Comparison of ENCODE assay signal across 21 cellular contexts in genomic region chr1:17615959-17616358, GRCh38.
"Had no signal": no experiment of that assay in that cellular context is flagged by ENCODE, and none has a peak within 500 bp of the region (broad histone marks: within the 10 kb centered on the region; RNA-seq: fewer than 3 reads in every experiment).

No MANE protein-coding gene starts in this region.

- DNase-seq: cortex of kidney; effector memory CD4-positive, alpha-beta T cell; kidney; left cardiac atrium; left ventricle myocardium inferior; lower lobe of right lung; mesenchymal stem cell; naive thymus-derived CD4-positive, alpha-beta T cell; nephron progenitor cell; retina; spleen; stimulated activated CD4-positive, alpha-beta T cell treated with anti-CD3 and anti-CD28 coated beads, Interleukin-15, amount 100 ng/mL, for 24 hours; stimulated activated CD4-positive, alpha-beta T cell treated with anti-CD3 and anti-CD28 coated beads, Interleukin-1b, Interleukin-23, amount 100 ng/mL, for 48 hours; stimulated activated CD4-positive, alpha-beta T cell treated with anti-CD3 and anti-CD28 coated beads, Interleukin-4, amount 100 ng/mL, for 24 hours; trophoblast cell had no signal

- H3K4me1 ChIP-seq: foreskin keratinocyte had no signal

- H3K4me3 Mint-ChIP-seq: naive thymus-derived CD4-positive, alpha-beta T cell; nephron progenitor cell; stimulated activated memory B cell treated with anti-CD40 and anti-IgM and Interleukin-4, amounts not matched to agents 10 μg/mL and 1 μg/mL and 100 μg/mL, for 72 hours; stimulated activated naive CD8-positive, alpha-beta T cell treated with anti-CD3 and anti-CD28 coated beads, Interleukin-15, Interleukin-2, amounts not matched to agents 100 ng/mL and 50 ng/mL, for 24 hours had no signal

- H3K36me3 Mint-ChIP-seq: naive thymus-derived CD4-positive, alpha-beta T cell; stimulated activated memory B cell treated with anti-CD40 and anti-IgM and Interleukin-4, amounts not matched to agents 10 μg/mL and 1 μg/mL and 100 μg/mL, for 72 hours had no signal

- H3K4me2 ChIP-seq: hepatocyte had no signal

- H3K9me3 Mint-ChIP-seq: naive thymus-derived CD4-positive, alpha-beta T cell; nephron progenitor cell; stimulated activated memory B cell treated with anti-CD40 and anti-IgM and Interleukin-4, amounts not matched to agents 10 μg/mL and 1 μg/mL and 100 μg/mL, for 72 hours; stimulated activated naive CD8-positive, alpha-beta T cell treated with anti-CD3 and anti-CD28 coated beads, Interleukin-15, Interleukin-2, amounts not matched to agents 100 ng/mL and 50 ng/mL, for 24 hours had no signal

- H3K27me3 ChIP-seq: foreskin keratinocyte, hepatocyte had no signal

- ATAC-seq: left cardiac atrium; lower lobe of right lung; stimulated activated memory B cell treated with anti-CD40 and anti-IgM and Interleukin-4, amounts not matched to agents 10 μg/mL and 1 μg/mL and 100 μg/mL, for 72 hours had no signal

- H3K4me1 Mint-ChIP-seq: stimulated activated memory B cell treated with anti-CD40 and anti-IgM and Interleukin-4, amounts not matched to agents 10 μg/mL and 1 μg/mL and 100 μg/mL, for 72 hours had no signal

- H3K79me2 ChIP-seq: hepatocyte had no signal

- H2AFZ ChIP-seq: hepatocyte had no signal

- H3K27ac ChIP-seq: epithelial cell of prostate, foreskin keratinocyte, hepatocyte, left ventricle myocardium inferior, lower lobe of right lung, spleen had no signal

- H3K4me3 ChIP-seq: hepatocyte, left ventricle myocardium inferior, lower lobe of right lung, psoas muscle, spleen had no signal

- H3K27ac Mint-ChIP-seq: naive thymus-derived CD4-positive, alpha-beta T cell; nephron progenitor cell; stimulated activated memory B cell treated with anti-CD40 and anti-IgM and Interleukin-4, amounts not matched to agents 10 μg/mL and 1 μg/mL and 100 μg/mL, for 72 hours; stimulated activated naive CD8-positive, alpha-beta T cell treated with anti-CD3 and anti-CD28 coated beads, Interleukin-15, Interleukin-2, amounts not matched to agents 100 ng/mL and 50 ng/mL, for 24 hours had no signal

- H3K9me3 ChIP-seq: left ventricle myocardium inferior, lower lobe of right lung, psoas muscle, spleen had no signal
